Comparison of ENCODE assay signal across 1 cellular context in the genomic region with DNA sequence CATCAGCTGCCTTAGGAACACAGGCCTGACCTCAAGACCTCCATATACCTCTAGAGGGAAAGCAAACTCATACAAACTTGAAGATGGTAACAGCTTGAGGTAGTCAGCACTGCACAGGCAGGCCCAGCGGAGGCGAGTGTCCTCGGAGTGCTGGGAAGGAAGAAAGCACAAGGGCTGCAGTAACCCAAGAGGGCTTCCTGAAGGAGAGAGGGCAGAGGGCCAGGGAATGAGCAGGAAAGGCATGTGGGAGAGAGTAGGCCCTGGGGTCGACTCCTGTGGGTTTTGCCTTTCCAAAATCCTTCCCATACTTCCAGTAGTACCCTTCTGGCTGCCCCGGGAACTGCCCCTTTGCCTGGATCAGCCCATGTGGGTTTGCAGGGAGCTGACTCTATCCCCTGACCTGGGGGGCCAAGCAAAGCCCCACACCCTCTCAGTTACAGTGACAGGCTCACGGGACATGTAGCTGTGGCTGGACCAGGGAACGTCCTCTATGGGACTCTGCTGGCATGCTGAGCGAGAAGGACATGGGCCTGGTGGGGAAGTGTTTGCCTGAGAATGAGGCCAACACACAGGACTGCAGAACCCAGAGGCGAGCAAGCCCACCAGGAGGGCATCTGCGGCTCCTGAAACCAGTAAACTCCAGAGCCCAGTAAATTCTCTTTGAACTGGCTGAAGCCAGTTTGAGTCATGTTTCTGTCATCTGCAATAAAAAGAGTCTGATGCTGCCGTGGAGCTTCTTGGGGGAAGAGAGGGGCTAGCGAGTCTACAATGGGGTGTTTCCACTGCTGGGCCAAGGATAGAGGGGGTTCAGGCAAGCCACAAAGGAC.
TF ChIP-seq lines count a peak whose summit lies in the region.

No MANE protein-coding gene starts in this region.

TF ChIP-seq in H1, 55 proteins besides CTCF, POLR2A, EP300 and RAD21 (continued from another document):
- TF ChIP-seq, protein P1, sequence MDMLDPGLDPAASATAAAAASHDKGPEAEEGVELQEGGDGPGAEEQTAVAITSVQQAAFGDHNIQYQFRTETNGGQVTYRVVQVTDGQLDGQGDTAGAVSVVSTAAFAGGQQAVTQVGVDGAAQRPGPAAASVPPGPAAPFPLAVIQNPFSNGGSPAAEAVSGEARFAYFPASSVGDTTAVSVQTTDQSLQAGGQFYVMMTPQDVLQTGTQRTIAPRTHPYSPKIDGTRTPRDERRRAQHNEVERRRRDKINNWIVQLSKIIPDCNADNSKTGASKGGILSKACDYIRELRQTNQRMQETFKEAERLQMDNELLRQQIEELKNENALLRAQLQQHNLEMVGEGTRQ (IDR thresholded peaks at IDR 0.05; ENCODE audit: low read length), result no peak
- no peak for TF ChIP-seq FOSL1 (IDR thresholded peaks at IDR 0.05; ENCODE audit: insufficient read depth, low read depth, low read length)
- TF ChIP-seq KDM1A (IDR thresholded peaks at IDR 0.05; ENCODE audit: borderline replicate concordance, low read length), result no peak
- no peak for TF ChIP-seq SIN3A (conservative IDR thresholded peaks at IDR 0.05 in 1 of 2, IDR thresholded peaks at IDR 0.05 in 1 of 2; ENCODE audit: low read depth in 1 of 2, low read length in 2 of 2)
- no peak for TF ChIP-seq POU5F1 (IDR thresholded peaks at IDR 0.05; ENCODE audit: low read depth, low read length)
- TF ChIP-seq CHD1 (IDR thresholded peaks at IDR 0.05; ENCODE audit: low read depth, low read length), result no peak
- TF ChIP-seq BRCA1 (IDR thresholded peaks at IDR 0.05; ENCODE audit: low read depth, low read length), result no peak
- TF ChIP-seq GTF2F1 (IDR thresholded peaks at IDR 0.05; ENCODE audit: borderline replicate concordance, low read depth, low read length), result no peak
